In the genomic region with DNA sequence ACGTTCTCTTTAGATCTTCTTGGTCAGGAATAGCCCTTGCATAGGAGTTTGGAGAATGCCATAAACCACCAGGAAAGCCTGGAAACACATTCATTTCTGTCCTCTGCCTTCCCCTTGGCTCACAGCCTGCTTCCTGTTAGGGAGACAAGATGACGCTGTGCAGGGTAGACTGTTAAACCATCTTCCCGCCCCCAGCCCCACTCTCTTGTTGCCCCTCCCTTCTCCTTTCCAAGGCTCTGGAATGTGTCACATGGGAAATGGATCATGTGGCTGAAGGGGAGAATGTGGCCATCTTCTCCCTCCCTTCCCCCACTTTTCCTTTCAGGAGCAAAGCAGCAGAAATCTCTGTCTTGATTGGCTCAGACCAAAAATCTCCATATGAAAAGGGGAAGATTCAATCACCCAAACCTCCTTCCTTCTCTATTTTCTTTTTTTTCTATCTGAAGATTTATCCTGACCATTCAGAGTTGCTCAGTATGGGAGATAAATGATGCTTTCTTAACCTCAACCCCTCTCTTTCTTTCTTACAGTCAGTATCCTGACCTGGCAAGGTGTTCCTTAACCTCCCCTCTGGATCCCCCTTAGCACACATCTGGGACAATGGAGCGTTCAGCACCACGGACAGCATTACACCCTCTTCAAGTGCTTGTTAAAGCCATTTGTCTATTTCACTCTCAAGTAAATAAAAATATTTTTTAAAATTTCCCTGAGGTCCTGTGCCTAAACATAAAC, we compare ENCODE assay signal across 9 cellular contexts. TPM values are rescaled to one million over a fixed set of nuclear protein-coding genes. Genes with fewer than 3 reads are reported as not detected.
DNase-seq lines count a peak whose midpoint lies in the region; ATAC-seq, FAIRE-seq and TF ChIP-seq lines count a peak whose summit lies in the region.
"Had no signal": no experiment of that assay in that cellular context is flagged by ENCODE, and none has a peak within 500 bp of the region (broad histone marks: within the 10 kb centered on the region; RNA-seq: fewer than 3 reads in every experiment).

No MANE protein-coding gene starts in this region.

- H3K36me3 Mint-ChIP-seq in H9 (ENCODE audit: insufficient read depth in 1 of 3, low read depth in 3 of 3), result peaks cover 0 to 15% (median 6%) of the 10 kb centered on the region in 3 experiments; a peak in 3 of 7 replicates

- no peak overlapping the region for H2BK15ac ChIP-seq in H9 (ENCODE audit: low read depth, low read length)

- peak; percentile 46; the same call in 2 of the 3 replicates for ATAC-seq in GM12878

- H4K91ac ChIP-seq in H9 (ENCODE audit: insufficient read length, low read depth, low read length), result no peak overlapping the region

- peak overlapping the region; percentile 49 for H2BK120ac ChIP-seq in H9 (ENCODE audit: low read depth, low read length, poor library complexity, severe bottlenecking)

- no peak overlapping the region for H3T11ph ChIP-seq in H9 (ENCODE audit: low read length)

- H4K20me1 ChIP-seq in H9 (ENCODE audit: control insufficient read depth, insufficient read depth, insufficient read length) (no peaks in the 10 kb centered on the region), GM12878 (ENCODE audit: control insufficient read depth, insufficient read depth) (no peaks in the 10 kb centered on the region)

- no TSS peak for BruUV-seq in GM12878 (replicated peaks; lab: Mats Ljungman, UMichigan)

- no peaks in the 10 kb centered on the region for H3K27me3 Mint-ChIP-seq in H9 (ENCODE audit: low read depth)

- no peak overlapping the region for H3K4me3 ChIP-seq in GM12878
- no peak overlapping the region for H3K4me3 ChIP-seq in effector memory CD4-positive, alpha-beta T cell (ENCODE audit: insufficient read depth, low read depth, low read length, poor library complexity, severe bottlenecking)
- H3K4me3 ChIP-seq in prostate gland, result no peak overlapping the region

- H3K79me2 ChIP-seq in H9 (ENCODE audit: insufficient read depth, low read length) (no peaks in the 10 kb centered on the region; the same call in 1 of the 2 replicates), GM12878 (ENCODE audit: control insufficient read depth, insufficient read depth, low read length) (no peaks in the 10 kb centered on the region)

- H3K27ac ChIP-seq in H9 (ENCODE audit: insufficient read length, low read depth, low read length) (peak overlapping the region; percentile 74), GM12878 (ENCODE audit: control insufficient read depth, insufficient read depth) (no peak overlapping the region), prostate gland (no peak overlapping the region)
- no peak overlapping the region for H3K27ac ChIP-seq in effector memory CD4-positive, alpha-beta T cell (ENCODE audit: insufficient read depth, low read length, poor library complexity, severe bottlenecking)
- H3K27ac ChIP-seq: KMS-11 had no signal

- SMC1A ChIA-PET in GM12878 (lab: Charles Lee; ENCODE audit: uncharacterized antibody, unreplicated experiment), result interaction anchor here (0.6 kb wide), 1 partner anchor 188 kb away, joined by 3 read pairs; no protein-coding TSS in a partner anchor

- H3K9me3 Mint-ChIP-seq in H9, result no peaks in the 10 kb centered on the region

- H2AFZ ChIP-seq in H9 (ENCODE audit: low read length) (no peak overlapping the region), GM12878 (ENCODE audit: control insufficient read depth, low read depth, low read length) (no peak overlapping the region)

- TF ChIP-seq POLR2A in GM12878 (IDR thresholded peaks at IDR 0.05; ENCODE audit: low read depth, low read length) (no peak), prostate gland (IDR thresholded peaks at IDR 0.05) (no peak)

- POLR2A ChIA-PET in GM12878 (lab: Charles Lee), result no interaction called here

- peak overlapping the region; percentile 42; the same call in 1 of the 2 replicates for H3K14ac ChIP-seq in H9 (ENCODE audit: insufficient read depth, low read length)

- no peak overlapping the region for H3K23ac ChIP-seq in H9 (ENCODE audit: insufficient read length, low read depth, low read length)

- DNase-seq in H9, result peak; percentile 97
- DNase-seq in NCI-H2081 (lab: John Stamatoyannopoulos, UW), result peak; percentile 89 to 94
- DNase-seq in GM12878 (ENCODE audit: low read depth, low spot score), result no peak
- peak; percentile 61 to 68 for DNase-seq in lung microvascular endothelial cell (ENCODE audit: low read depth in 2 of 2)
- DNase-seq in posterior vena cava (ENCODE audit: low spot score), result no peak
- no peak for DNase-seq in effector memory CD4-positive, alpha-beta T cell
- no peak for DNase-seq in prostate gland (ENCODE audit: low spot score)
- DNase-seq in HuH-7 (ENCODE audit: low spot score), result no peak

- peaks cover 50 to 56% of the 10 kb centered on the region in 2 experiments for H3K4me1 Mint-ChIP-seq in H9

- H2BK5ac ChIP-seq in H9 (ENCODE audit: insufficient read length, low read length), result no peak overlapping the region

- no peak for TF ChIP-seq EP300 in GM12878 (IDR thresholded peaks at IDR 0.05; ENCODE audit: borderline replicate concordance in 1 of 2, control insufficient read depth in 1 of 2, low read depth in 2 of 2, low read length in 2 of 2)

- FAIRE-seq in GM12878 (lab: Jason Lieb, UNC), result no peak

- no peak for TF ChIP-seq CTCF in H9 (conservative IDR thresholded peaks at IDR 0.05)
- TF ChIP-seq CTCF in GM12878 (IDR thresholded peaks at IDR 0.05 in 2 of 3, conservative IDR thresholded peaks at IDR 0.05 in 1 of 3; ENCODE audit: control insufficient read depth in 2 of 3, extremely low read depth in 1 of 3, insufficient read depth in 1 of 3, low read depth in 3 of 3, low read length in 3 of 3), result no peak
- TF ChIP-seq CTCF in prostate gland (IDR thresholded peaks at IDR 0.05), result no peak

- no peaks in the 10 kb centered on the region for H3K79me1 ChIP-seq in H9 (ENCODE audit: insufficient read depth, low read depth, low read length, poor library complexity, severe bottlenecking)

- H2BK12ac ChIP-seq in H9 (ENCODE audit: insufficient read length, low read depth, low read length), result no peak overlapping the region

- no peak overlapping the region for H2AK5ac ChIP-seq in H9 (ENCODE audit: insufficient read length, low read length)

- WGBS in H9 (ENCODE audit: extremely low coverage, insufficient read length, low lambda C conversion rate), result no CpG with 5 or more reads among the region's 5 CpGs
- 76% methylated on average over 5 of the region's 5 CpGs for WGBS in GM12878 (ENCODE audit: insufficient coverage, insufficient replicate concordance, low lambda C conversion rate, missing lambda C conversion rate)
- WGBS in prostate gland, result 4% methylated on average over 5 of the region's 5 CpGs

- in situ Hi-C loops in GM12878 (cut with MboI), result no loop called here

- intact Hi-C loops in GM12878 (cut with micrococcal nuclease; ENCODE audit: unreplicated experiment), result no loop called here
- intact Hi-C loops in posterior vena cava (cut with DNase I), result no loop called here
- intact Hi-C loops in prostate gland (cut with DNase I), result no loop called here

- RAD21 ChIA-PET in GM12878 (lab: Charles Lee; ENCODE audit: unreplicated experiment), result no interaction called here

- H3K4me1 ChIP-seq in H9 (ENCODE audit: insufficient read depth, low read length) (no peaks in the 10 kb centered on the region), GM12878 (ENCODE audit: control insufficient read depth, insufficient read depth, low read length) (peaks cover 7% of the 10 kb centered on the region), prostate gland (replicated peaks) (no peaks in the 10 kb centered on the region)
- H3K4me1 ChIP-seq in effector memory CD4-positive, alpha-beta T cell (ENCODE audit: control insufficient read depth, insufficient read depth, low read length, poor library complexity, severe bottlenecking), result no peaks in the 10 kb centered on the region

- H3K9ac ChIP-seq in H9 (ENCODE audit: extremely low read depth, insufficient read length, low read length), result peak overlapping the region; percentile 79
- no peak overlapping the region for H3K9ac ChIP-seq in GM12878 (ENCODE audit: control insufficient read depth, insufficient read depth, low read length)
- H3K9ac ChIP-seq: KMS-11 had no signal

- H3K36me3 ChIP-seq in GM12878 (ENCODE audit: control insufficient read depth in 2 of 2, insufficient read depth in 2 of 2, low read length in 1 of 2) (no peaks in the 10 kb centered on the region; a peak in 1 of 4 replicates), prostate gland (no peaks in the 10 kb centered on the region)
- H3K36me3 ChIP-seq in effector memory CD4-positive, alpha-beta T cell (ENCODE audit: control insufficient read depth, insufficient read depth, low read length), result no peaks in the 10 kb centered on the region

- CTCF ChIA-PET in GM12878 (lab: Yijun Ruan, JAX), result interaction anchor here (2.0 kb wide), 1 partner anchor 10 kb away, joined by 8 read pairs; a partner anchor contains a TSS

- peak overlapping the region; percentile 76 for H3K4me2 ChIP-seq in H9 (ENCODE audit: insufficient read depth, insufficient read length, low read length)
- no peak overlapping the region for H3K4me2 ChIP-seq in GM12878 (ENCODE audit: control insufficient read depth, insufficient read depth)
- H3K4me2 ChIP-seq: KMS-11 had no signal

- H3K27ac Mint-ChIP-seq in H9, result peak overlapping the region; percentile 98 to 99 (median 99)

- peak overlapping the region; percentile 92 to 96 for H3K4me3 Mint-ChIP-seq in H9

- H3K18ac ChIP-seq in H9 (ENCODE audit: insufficient read length, low read depth, low read length), result peak overlapping the region; percentile 69

- no peak overlapping the region for H4K5ac ChIP-seq in H9 (ENCODE audit: insufficient read length, low read depth, low read length)

- H3K9me3 ChIP-seq in H9 (ENCODE audit: control insufficient read depth, low read depth, low read length) (no peaks in the 10 kb centered on the region), GM12878 (replicated peaks; ENCODE audit: control insufficient read depth, insufficient read depth, low read length) (no peaks in the 10 kb centered on the region), prostate gland (no peaks in the 10 kb centered on the region)
- no peaks in the 10 kb centered on the region for H3K9me3 ChIP-seq in effector memory CD4-positive, alpha-beta T cell (ENCODE audit: control insufficient read depth, low read length)

- TF ChIP-seq RAD21 in GM12878 (IDR thresholded peaks at IDR 0.05; ENCODE audit: insufficient read depth, low read depth, low read length), result no peak

- H3K56ac ChIP-seq in H9 (ENCODE audit: insufficient read length, low read depth, low read length), result no peak overlapping the region

- H4K8ac ChIP-seq in H9 (replicated peaks; ENCODE audit: insufficient read length, low read depth, low read length), result no peak overlapping the region

- H3K23me2 ChIP-seq in H9 (ENCODE audit: insufficient read length, low read depth, low read length, poor library complexity, severe bottlenecking), result peaks cover 3% of the 10 kb centered on the region

- H3K27me3 ChIP-seq in H9 (ENCODE audit: insufficient read depth, low read length), result no peaks in the 10 kb centered on the region; the same call in 1 of the 2 replicates
- no peaks in the 10 kb centered on the region for H3K27me3 ChIP-seq in GM12878 (replicated peaks in 1 of 2; ENCODE audit: control insufficient read depth in 2 of 2, insufficient read depth in 2 of 2, low read length in 1 of 2)
- H3K27me3 ChIP-seq in effector memory CD4-positive, alpha-beta T cell (replicated peaks; ENCODE audit: control insufficient read depth, insufficient read depth, low read length, poor library complexity, severe bottlenecking), result no peaks in the 10 kb centered on the region
- H3K27me3 ChIP-seq in prostate gland (replicated peaks; ENCODE audit: insufficient read depth), result peaks cover 4% of the 10 kb centered on the region

- H2BK20ac ChIP-seq in H9 (ENCODE audit: low read depth, low read length, poor library complexity, severe bottlenecking), result no peak overlapping the region

- H3K4ac ChIP-seq in H9 (ENCODE audit: low read depth, low read length), result no peak overlapping the region

RNA-seq across cellular contexts. Expression of a gene that starts 11.4 kb away (rescaled TPM):
- total RNA-seq in H9 (2021) (20.4 and 23.4 TPM in 2 replicates), GM12878 (2014; rRNA removed) (2.1 and 2.7 TPM in 2 replicates), GM12878 (2014; rRNA removed; fragmentation: Illumina TruSeq; extraction: Trizol) (3.9 and 4.1 TPM in 2 replicates), GM12878 (2021) (2.6 and 3.4 TPM in 2 replicates), lung microvascular endothelial cell (under 0.01 and 0.20 TPM in 2 replicates), posterior vena cava (not detected), prostate gland (not detected)
- total RNA-seq in GM12878 (2013; cell fraction: nucleolus; rRNA removed), result 10.2 and 14.3 TPM in 2 replicates
- 0.87 TPM for polyA plus RNA-seq in GM12878 (2011; ENCODE audit: low read depth)
- polyA plus RNA-seq in GM12878 (2011; rRNA removed) (7.4 TPM in 2 replicates), GM12878 (2014; fragmentation: Illumina TruSeq; extraction: Trizol) (4.0 and 9.8 TPM in 2 replicates), GM12878 (2014; fragmentation: Nextera tagmentation; extraction: Ambion mirVana) (1 to 10 TPM; 2.9 to 3.0 TPM), GM12878 (2014; rRNA removed) (1.7 and 2.2 TPM in 2 replicates), GM12878 (2016; fragmentation: Nextera tagmentation; extraction: Ambion mirVana) (1 to 10 TPM; 2.2 to 3.1 TPM)
- polyA plus RNA-seq in GM12878 (2011; cell fraction: cytosol; rRNA removed), result 5.5 and 5.7 TPM in 2 replicates
- 13.6 and 23.5 TPM in 2 replicates for polyA plus RNA-seq in GM12878 (2011; cell fraction: nucleus; rRNA removed)
- 2.3 and 3.3 TPM in 2 replicates for polyA plus RNA-seq in GM12878 (2012)
- polyA minus RNA-seq in GM12878 (2011; rRNA and poly(A)+ RNA removed), result 7.6 and 10.5 TPM in 2 replicates
- 1.7 and 2.0 TPM in 2 replicates for polyA minus RNA-seq in GM12878 (2011; cell fraction: cytosol; rRNA and poly(A)+ RNA removed)
- 2.9 and 6.2 TPM in 2 replicates for polyA minus RNA-seq in GM12878 (2011; cell fraction: nucleus; rRNA and poly(A)+ RNA removed)

RNA-seq across cellular contexts. Expression of a gene that starts 32.6 kb away (rescaled TPM):
- 27.7 and 28.3 TPM in 2 replicates for total RNA-seq in H9 (2021)
- total RNA-seq in GM12878 (2013; cell fraction: nucleolus; rRNA removed), result 31.1 and 38.2 TPM in 2 replicates
- 39.1 and 43.3 TPM in 2 replicates for total RNA-seq in GM12878 (2014; rRNA removed)
- 22.7 and 24.2 TPM in 2 replicates for total RNA-seq in GM12878 (2014; rRNA removed; fragmentation: Illumina TruSeq; extraction: Trizol)
- 36.9 and 37.4 TPM in 2 replicates for total RNA-seq in GM12878 (2021)
- polyA plus RNA-seq in GM12878 (2011; ENCODE audit: low read depth), result 11.2 TPM
- 25.4 and 39.5 TPM in 2 replicates for polyA plus RNA-seq in GM12878 (2011; rRNA removed)
- polyA plus RNA-seq in GM12878 (2011; cell fraction: cytosol; rRNA removed), result 14.5 and 16.9 TPM in 2 replicates
- polyA plus RNA-seq in GM12878 (2011; cell fraction: nucleus; rRNA removed), result 21.5 and 21.6 TPM in 2 replicates
- 25.9 and 32.3 TPM in 2 replicates for polyA plus RNA-seq in GM12878 (2012)
- polyA plus RNA-seq in GM12878 (2014; fragmentation: Illumina TruSeq; extraction: Trizol), result 21.6 and 22.1 TPM in 2 replicates
- 1 to 10 TPM; 4.2 to 8.0 TPM for polyA plus RNA-seq in GM12878 (2014; fragmentation: Nextera tagmentation; extraction: Ambion mirVana)
- polyA plus RNA-seq in GM12878 (2014; rRNA removed), result 27.8 and 29.2 TPM in 2 replicates
- polyA plus RNA-seq in GM12878 (2016; fragmentation: Nextera tagmentation; extraction: Ambion mirVana), result 1 to 10 TPM; 4.9 to 5.5 TPM
- polyA minus RNA-seq in GM12878 (2011; rRNA and poly(A)+ RNA removed), result 19.7 and 22.0 TPM in 2 replicates
- 14.3 and 15.9 TPM in 2 replicates for polyA minus RNA-seq in GM12878 (2011; cell fraction: cytosol; rRNA and poly(A)+ RNA removed)
- polyA minus RNA-seq in GM12878 (2011; cell fraction: nucleus; rRNA and poly(A)+ RNA removed), result 43.3 and 59.1 TPM in 2 replicates
- total RNA-seq in lung microvascular endothelial cell, result 55.1 and 78.2 TPM in 2 replicates
- total RNA-seq in posterior vena cava, result 10 to 100 TPM; 27.5 to 33.1 TPM
- total RNA-seq in prostate gland, result 100 to 1,000 TPM in 1 of 2 donors, 10 to 100 TPM in 1; 73.5 to 110 TPM

Comparison
In these comparisons a context has a peak if more than half of its experiments do, and no peak if none do; other contexts are left out.
1. DNase-seq: peak in H9 (single experiment), NCI-H2081 (2 of 2) and lung microvascular endothelial cell (2 of 2); none in GM12878 (single experiment), posterior vena cava (single experiment), effector memory CD4-positive, alpha-beta T cell (0 of 3), prostate gland (single experiment) and HuH-7 (single experiment).